8 cellular contexts compared by ENCODE assay signal in the genomic region with DNA sequence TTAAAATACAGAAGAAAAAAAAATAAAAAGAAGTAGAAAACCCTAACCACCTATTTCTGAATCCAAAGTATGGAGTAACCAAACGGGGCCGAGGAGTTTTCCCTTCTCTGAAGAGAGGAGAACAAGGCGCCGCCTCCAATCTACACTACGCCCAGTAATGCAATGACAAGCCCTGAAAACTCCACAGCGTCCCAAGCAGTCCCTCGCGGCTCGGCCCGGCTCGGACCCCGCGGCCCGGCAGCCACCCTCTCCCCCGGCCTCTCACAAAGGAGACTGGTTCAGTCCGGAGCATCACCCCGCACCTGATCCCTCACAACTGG. TPM values are rescaled to one million over a fixed set of nuclear protein-coding genes. Genes with fewer than 3 reads are reported as not detected.
A peak's percentile ranks its signal among the peaks of the same experiment; 100 is the strongest.
DNase-seq lines count a peak whose midpoint lies in the region; ATAC-seq and TF ChIP-seq lines count a peak whose summit lies in the region.

No MANE protein-coding gene starts in this region.

- CTCF ChIA-PET in HEK293T (lab: Yijun Ruan, JAX): interaction anchor here (0.6 to 1.8 kb wide), 4 partner anchors 8 to 84 kb away, joined by 3 to 6 read pairs (median 3); a partner anchor contains a TSS

- H3K27me3 ChIP-seq in dorsolateral prefrontal cortex (no peaks in the 10 kb centered on the region), muscle layer of colon (ENCODE audit: control insufficient read depth in 1 of 2, insufficient read depth in 2 of 2, low read length in 2 of 2) (no peaks in the 10 kb centered on the region)

- peak overlapping the region; percentile 53 for H3K9ac ChIP-seq in muscle layer of colon (ENCODE audit: low read length)

- POLR2A ChIA-PET in HEK293T (lab: Yijun Ruan, JAX): interaction anchor here (0.6 to 3.3 kb wide), 10 partner anchors 9 to 101 kb away, joined by 3 to 57 read pairs (median 4); a partner anchor contains a TSS

- intact Hi-C loops in dorsolateral prefrontal cortex (cut with DNase I): no loop called here

- DNase-seq in AG08395 (ENCODE audit: low spot score) (peak; percentile 33), LNCaP clone FGC (ENCODE audit: low read depth) (no peak), dorsolateral prefrontal cortex (no peak), NCI-H2107 (lab: John Stamatoyannopoulos, UW) (no peak), HEK293T (ENCODE audit: extremely low spot score) (no peak), GDM1 (lab: John Stamatoyannopoulos, UW) (no peak)

- H3K9me3 ChIP-seq in muscle layer of colon (ENCODE audit: low read length): no peaks in the 10 kb centered on the region

- H3K4me3 ChIP-seq in LNCaP clone FGC (ENCODE audit: low read depth, low read length) (peak overlapping the region; percentile 90), dorsolateral prefrontal cortex (peak overlapping the region; percentile 67 to 99 (median 89)), muscle layer of colon (ENCODE audit: low read depth in 1 of 2, low read length in 2 of 2) (peak overlapping the region; percentile 55 to 64)

- peaks cover 13% of the 10 kb centered on the region for H3K4me1 ChIP-seq in muscle layer of colon (ENCODE audit: insufficient read depth, low read length)

- peak overlapping the region in 54 of 59 donors; percentile 24 to 99 (median 97) for H3K27ac ChIP-seq in dorsolateral prefrontal cortex
- peak overlapping the region; percentile 83 for H3K27ac ChIP-seq in muscle layer of colon (ENCODE audit: low read depth, low read length)

- ATAC-seq in GM19467 (IDR thresholded peaks at IDR 0.05; ENCODE audit: unreplicated experiment): peak; percentile 16

- no peaks in the 10 kb centered on the region for H3K36me3 ChIP-seq in muscle layer of colon (ENCODE audit: insufficient read depth, low read length)

- TF ChIP-seq CTCF in LNCaP clone FGC (IDR thresholded peaks at IDR 0.05; ENCODE audit: control insufficient read depth, extremely low read depth, insufficient read depth): no peak
- TF ChIP-seq CTCF in dorsolateral prefrontal cortex (IDR thresholded peaks at IDR 0.05 in 54 of 56, conservative IDR thresholded peaks at IDR 0.05 in 2 of 56; ENCODE audit: low read depth in 1 of 56, partially characterized antibody in 56 of 56): no peak

TF ChIP-seq in HEK293T, 16 proteins besides CTCF, POLR2A, EP300 and RAD21:
- TF ChIP-seq CTBP1 (IDR thresholded peaks at IDR 0.05; ENCODE audit: borderline replicate concordance) (no peak), NFRKB (IDR thresholded peaks at IDR 0.05) (no peak), ELF4 (IDR thresholded peaks at IDR 0.05) (no peak), BHLHE40 (IDR thresholded peaks at IDR 0.05; ENCODE audit: borderline replicate concordance) (no peak), L3MBTL2 (conservative IDR thresholded peaks at IDR 0.05) (no peak), SP1 (IDR thresholded peaks at IDR 0.05) (no peak), HDGF (IDR thresholded peaks at IDR 0.05; ENCODE audit: borderline replicate concordance) (no peak), TARDBP (IDR thresholded peaks at IDR 0.05) (no peak), SUZ12 (IDR thresholded peaks at IDR 0.05) (no peak), FOXM1 (IDR thresholded peaks at IDR 0.05; ENCODE audit: borderline replicate concordance) (no peak), LEF1 (IDR thresholded peaks at IDR 0.05; ENCODE audit: borderline replicate concordance) (no peak), FOXK2 (IDR thresholded peaks at IDR 0.05) (no peak), ARNT (IDR thresholded peaks at IDR 0.05) (no peak), FOXA1 (IDR thresholded peaks at IDR 0.05) (no peak), ZNF384 (IDR thresholded peaks at IDR 0.05) (no peak)
- TF ChIP-seq, protein P1, sequence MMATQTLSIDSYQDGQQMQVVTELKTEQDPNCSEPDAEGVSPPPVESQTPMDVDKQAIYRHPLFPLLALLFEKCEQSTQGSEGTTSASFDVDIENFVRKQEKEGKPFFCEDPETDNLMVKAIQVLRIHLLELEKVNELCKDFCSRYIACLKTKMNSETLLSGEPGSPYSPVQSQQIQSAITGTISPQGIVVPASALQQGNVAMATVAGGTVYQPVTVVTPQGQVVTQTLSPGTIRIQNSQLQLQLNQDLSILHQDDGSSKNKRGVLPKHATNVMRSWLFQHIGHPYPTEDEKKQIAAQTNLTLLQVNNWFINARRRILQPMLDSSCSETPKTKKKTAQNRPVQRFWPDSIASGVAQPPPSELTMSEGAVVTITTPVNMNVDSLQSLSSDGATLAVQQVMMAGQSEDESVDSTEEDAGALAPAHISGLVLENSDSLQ (IDR thresholded peaks at IDR 0.05): no peak
TF ChIP-seq in HEK293T: peak in this region for 0.

RNA-seq across cellular contexts. Expression of a gene that starts 0.4 kb away (rescaled TPM):
- 100 to 1,000 TPM in 59 of 120 experiments, 10 to 100 TPM in 61; 81.7 to 123 (median 99.9) TPM for total RNA-seq in dorsolateral prefrontal cortex

RNA-seq across cellular contexts. Expression of a gene that starts 21.2 kb away (rescaled TPM):
- total RNA-seq in dorsolateral prefrontal cortex: 10 to 100 TPM; 27.7 to 58.6 (median 42.6) TPM

RNA-seq across cellular contexts. Expression of a gene that starts 21.4 kb away (rescaled TPM):
- total RNA-seq in dorsolateral prefrontal cortex: 100 to 1,000 TPM in 24 of 120 experiments, 10 to 100 TPM in 96; 64.5 to 139 (median 90.9) TPM

RNA-seq across cellular contexts. Expression of a gene that starts 55.6 kb away (rescaled TPM):
- total RNA-seq in dorsolateral prefrontal cortex: 10 to 100 TPM; 30.0 to 59.4 (median 43.7) TPM
